ENCODE assay signal across 1 cellular context in the genomic region with DNA sequence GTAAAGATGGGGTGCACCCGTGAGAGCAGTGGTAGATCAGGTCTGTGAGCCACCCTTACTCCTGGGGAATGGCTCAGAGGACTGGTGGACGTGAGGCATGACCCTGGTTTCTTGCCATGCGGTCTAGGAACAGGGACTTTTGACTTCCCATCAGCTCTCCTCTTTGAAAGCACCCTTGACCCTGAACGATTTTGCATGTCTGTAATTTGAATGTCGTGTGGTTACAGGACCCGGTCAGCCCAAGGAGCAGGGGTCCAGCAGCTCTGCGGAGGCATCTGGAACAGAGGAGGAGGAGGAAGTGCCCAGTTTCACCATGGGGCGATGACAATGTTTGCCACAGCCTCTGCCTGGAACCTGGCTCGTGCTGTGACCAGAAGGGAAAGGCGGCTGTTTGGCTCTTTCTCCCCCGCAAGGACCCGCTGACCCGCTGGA.
TF ChIP-seq lines count a peak whose summit lies in the region.

No MANE protein-coding gene starts in this region.

TF ChIP-seq in GM12878, 131 proteins besides CTCF, POLR2A, EP300 and RAD21 (continued from another document and continues in another):
- TF ChIP-seq, protein P1, sequence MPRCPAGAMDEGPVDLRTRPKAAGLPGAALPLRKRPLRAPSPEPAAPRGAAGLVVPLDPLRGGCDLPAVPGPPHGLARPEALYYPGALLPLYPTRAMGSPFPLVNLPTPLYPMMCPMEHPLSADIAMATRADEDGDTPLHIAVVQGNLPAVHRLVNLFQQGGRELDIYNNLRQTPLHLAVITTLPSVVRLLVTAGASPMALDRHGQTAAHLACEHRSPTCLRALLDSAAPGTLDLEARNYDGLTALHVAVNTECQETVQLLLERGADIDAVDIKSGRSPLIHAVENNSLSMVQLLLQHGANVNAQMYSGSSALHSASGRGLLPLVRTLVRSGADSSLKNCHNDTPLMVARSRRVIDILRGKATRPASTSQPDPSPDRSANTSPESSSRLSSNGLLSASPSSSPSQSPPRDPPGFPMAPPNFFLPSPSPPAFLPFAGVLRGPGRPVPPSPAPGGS (IDR thresholded peaks at IDR 0.05; ENCODE audit: borderline replicate concordance, insufficient read depth, low read depth, low read length, poor library complexity, severe bottlenecking): no peak
- TF ChIP-seq RAD51 (IDR thresholded peaks at IDR 0.05) (no peak), TCF12 (IDR thresholded peaks at IDR 0.05; ENCODE audit: low read depth, low read length) (no peak), MYB (IDR thresholded peaks at IDR 0.05; ENCODE audit: borderline replicate concordance, low read depth, low read length) (no peak), SMAD1 (IDR thresholded peaks at IDR 0.05; ENCODE audit: low read depth, partially characterized antibody) (no peak), RBBP5 (conservative IDR thresholded peaks at IDR 0.05) (no peak), RFX5 (IDR thresholded peaks at IDR 0.05; ENCODE audit: low read depth, low read length) (no peak), ZSCAN29 (IDR thresholded peaks at IDR 0.05) (no peak), BRCA1 (IDR thresholded peaks at IDR 0.05; ENCODE audit: low read depth, low read length) (no peak), ZBED1 (IDR thresholded peaks at IDR 0.05; ENCODE audit: borderline replicate concordance) (no peak), STAT3 (IDR thresholded peaks at IDR 0.05; ENCODE audit: low read depth, low read length) (no peak), NR2F1 (conservative IDR thresholded peaks at IDR 0.05) (peak; percentile 98), YY1 (IDR thresholded peaks at IDR 0.05; ENCODE audit: low read depth, low read length) (0 out of 2 replicates have a peak, but pooled peaks have one; percentile 34), NR2C2 (IDR thresholded peaks at IDR 0.05; ENCODE audit: borderline replicate concordance, control insufficient read depth, insufficient read length, low read depth) (no peak), CHD1 (IDR thresholded peaks at IDR 0.05; ENCODE audit: low read depth, low read length) (no peak), TCF3 (IDR thresholded peaks at IDR 0.05; ENCODE audit: borderline replicate concordance, insufficient read depth, low read depth, low read length) (no peak), IKZF2 (IDR thresholded peaks at IDR 0.05) (peak; percentile 60 to 71; a peak in 3 of 4 replicates), CREB1 (IDR thresholded peaks at IDR 0.05; ENCODE audit: low read depth) (no peak), ZNF24 (IDR thresholded peaks at IDR 0.05) (no peak), GABPA (IDR thresholded peaks at IDR 0.05; ENCODE audit: low read depth) (no peak), CREM (IDR thresholded peaks at IDR 0.05; ENCODE audit: low read depth) (no peak; the same call in 1 of the 2 replicates), FOS (IDR thresholded peaks at IDR 0.05; ENCODE audit: borderline replicate concordance, extremely low read depth, insufficient read length) (no peak), HDAC6 (IDR thresholded peaks at IDR 0.05; ENCODE audit: unreplicated experiment) (no peak), FOXK2 (IDR thresholded peaks at IDR 0.05) (no peak), SRF (IDR thresholded peaks at IDR 0.05; ENCODE audit: low read depth in 2 of 2, low read length in 2 of 2) (no peak), MEF2B (IDR thresholded peaks at IDR 0.05; ENCODE audit: partially characterized antibody, poor library complexity, severe bottlenecking) (peak; percentile 80), PAX8 (IDR thresholded peaks at IDR 0.05) (no peak), TCF7 (IDR thresholded peaks at IDR 0.05; ENCODE audit: borderline replicate concordance) (no peak), KLF5 (IDR thresholded peaks at IDR 0.05; ENCODE audit: partially characterized antibody) (no peak), POU2F2 (IDR thresholded peaks at IDR 0.05; ENCODE audit: borderline replicate concordance, low read depth, low read length) (peak; percentile 88), JUNB (IDR thresholded peaks at IDR 0.05) (no peak), BACH1 (IDR thresholded peaks at IDR 0.05; ENCODE audit: borderline replicate concordance) (no peak), NBN (IDR thresholded peaks at IDR 0.05) (no peak), CBX5 (IDR thresholded peaks at IDR 0.05; ENCODE audit: low read depth) (no peak), RUNX3 (IDR thresholded peaks at IDR 0.05; ENCODE audit: low read length) (no peak), CBX3 (IDR thresholded peaks at IDR 0.05; ENCODE audit: borderline replicate concordance, low read depth) (no peak)
- TF ChIP-seq, protein P2, sequence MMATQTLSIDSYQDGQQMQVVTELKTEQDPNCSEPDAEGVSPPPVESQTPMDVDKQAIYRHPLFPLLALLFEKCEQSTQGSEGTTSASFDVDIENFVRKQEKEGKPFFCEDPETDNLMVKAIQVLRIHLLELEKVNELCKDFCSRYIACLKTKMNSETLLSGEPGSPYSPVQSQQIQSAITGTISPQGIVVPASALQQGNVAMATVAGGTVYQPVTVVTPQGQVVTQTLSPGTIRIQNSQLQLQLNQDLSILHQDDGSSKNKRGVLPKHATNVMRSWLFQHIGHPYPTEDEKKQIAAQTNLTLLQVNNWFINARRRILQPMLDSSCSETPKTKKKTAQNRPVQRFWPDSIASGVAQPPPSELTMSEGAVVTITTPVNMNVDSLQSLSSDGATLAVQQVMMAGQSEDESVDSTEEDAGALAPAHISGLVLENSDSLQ (IDR thresholded peaks at IDR 0.05): no peak; the same call in 1 of the 2 replicates
- TF ChIP-seq, protein P3, sequence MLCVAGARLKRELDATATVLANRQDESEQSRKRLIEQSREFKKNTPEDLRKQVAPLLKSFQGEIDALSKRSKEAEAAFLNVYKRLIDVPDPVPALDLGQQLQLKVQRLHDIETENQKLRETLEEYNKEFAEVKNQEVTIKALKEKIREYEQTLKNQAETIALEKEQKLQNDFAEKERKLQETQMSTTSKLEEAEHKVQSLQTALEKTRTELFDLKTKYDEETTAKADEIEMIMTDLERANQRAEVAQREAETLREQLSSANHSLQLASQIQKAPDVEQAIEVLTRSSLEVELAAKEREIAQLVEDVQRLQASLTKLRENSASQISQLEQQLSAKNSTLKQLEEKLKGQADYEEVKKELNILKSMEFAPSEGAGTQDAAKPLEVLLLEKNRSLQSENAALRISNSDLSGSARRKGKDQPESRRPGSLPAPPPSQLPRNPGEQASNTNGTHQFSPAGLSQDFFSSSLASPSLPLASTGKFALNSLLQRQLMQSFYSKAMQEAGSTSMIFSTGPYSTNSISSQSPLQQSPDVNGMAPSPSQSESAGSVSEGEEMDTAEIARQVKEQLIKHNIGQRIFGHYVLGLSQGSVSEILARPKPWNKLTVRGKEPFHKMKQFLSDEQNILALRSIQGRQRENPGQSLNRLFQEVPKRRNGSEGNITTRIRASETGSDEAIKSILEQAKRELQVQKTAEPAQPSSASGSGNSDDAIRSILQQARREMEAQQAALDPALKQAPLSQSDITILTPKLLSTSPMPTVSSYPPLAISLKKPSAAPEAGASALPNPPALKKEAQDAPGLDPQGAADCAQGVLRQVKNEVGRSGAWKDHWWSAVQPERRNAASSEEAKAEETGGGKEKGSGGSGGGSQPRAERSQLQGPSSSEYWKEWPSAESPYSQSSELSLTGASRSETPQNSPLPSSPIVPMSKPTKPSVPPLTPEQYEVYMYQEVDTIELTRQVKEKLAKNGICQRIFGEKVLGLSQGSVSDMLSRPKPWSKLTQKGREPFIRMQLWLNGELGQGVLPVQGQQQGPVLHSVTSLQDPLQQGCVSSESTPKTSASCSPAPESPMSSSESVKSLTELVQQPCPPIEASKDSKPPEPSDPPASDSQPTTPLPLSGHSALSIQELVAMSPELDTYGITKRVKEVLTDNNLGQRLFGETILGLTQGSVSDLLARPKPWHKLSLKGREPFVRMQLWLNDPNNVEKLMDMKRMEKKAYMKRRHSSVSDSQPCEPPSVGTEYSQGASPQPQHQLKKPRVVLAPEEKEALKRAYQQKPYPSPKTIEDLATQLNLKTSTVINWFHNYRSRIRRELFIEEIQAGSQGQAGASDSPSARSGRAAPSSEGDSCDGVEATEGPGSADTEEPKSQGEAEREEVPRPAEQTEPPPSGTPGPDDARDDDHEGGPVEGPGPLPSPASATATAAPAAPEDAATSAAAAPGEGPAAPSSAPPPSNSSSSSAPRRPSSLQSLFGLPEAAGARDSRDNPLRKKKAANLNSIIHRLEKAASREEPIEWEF (IDR thresholded peaks at IDR 0.05; ENCODE audit: insufficient replicate concordance, low read depth, low read length): peak; percentile 14
- TF ChIP-seq, protein P4, sequence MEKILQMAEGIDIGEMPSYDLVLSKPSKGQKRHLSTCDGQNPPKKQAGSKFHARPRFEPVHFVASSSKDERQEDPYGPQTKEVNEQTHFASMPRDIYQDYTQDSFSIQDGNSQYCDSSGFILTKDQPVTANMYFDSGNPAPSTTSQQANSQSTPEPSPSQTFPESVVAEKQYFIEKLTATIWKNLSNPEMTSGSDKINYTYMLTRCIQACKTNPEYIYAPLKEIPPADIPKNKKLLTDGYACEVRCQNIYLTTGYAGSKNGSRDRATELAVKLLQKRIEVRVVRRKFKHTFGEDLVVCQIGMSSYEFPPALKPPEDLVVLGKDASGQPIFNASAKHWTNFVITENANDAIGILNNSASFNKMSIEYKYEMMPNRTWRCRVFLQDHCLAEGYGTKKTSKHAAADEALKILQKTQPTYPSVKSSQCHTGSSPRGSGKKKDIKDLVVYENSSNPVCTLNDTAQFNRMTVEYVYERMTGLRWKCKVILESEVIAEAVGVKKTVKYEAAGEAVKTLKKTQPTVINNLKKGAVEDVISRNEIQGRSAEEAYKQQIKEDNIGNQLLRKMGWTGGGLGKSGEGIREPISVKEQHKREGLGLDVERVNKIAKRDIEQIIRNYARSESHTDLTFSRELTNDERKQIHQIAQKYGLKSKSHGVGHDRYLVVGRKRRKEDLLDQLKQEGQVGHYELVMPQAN (conservative IDR thresholded peaks at IDR 0.05): no peak; the same call in 1 of the 2 replicates
- TF ChIP-seq, protein P5, sequence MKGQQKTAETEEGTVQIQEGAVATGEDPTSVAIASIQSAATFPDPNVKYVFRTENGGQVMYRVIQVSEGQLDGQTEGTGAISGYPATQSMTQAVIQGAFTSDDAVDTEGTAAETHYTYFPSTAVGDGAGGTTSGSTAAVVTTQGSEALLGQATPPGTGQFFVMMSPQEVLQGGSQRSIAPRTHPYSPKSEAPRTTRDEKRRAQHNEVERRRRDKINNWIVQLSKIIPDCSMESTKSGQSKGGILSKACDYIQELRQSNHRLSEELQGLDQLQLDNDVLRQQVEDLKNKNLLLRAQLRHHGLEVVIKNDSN (IDR thresholded peaks at IDR 0.05; ENCODE audit: borderline replicate concordance, extremely low read length, insufficient read depth, low read depth, low read length): no peak
- TF ChIP-seq, protein P6, sequence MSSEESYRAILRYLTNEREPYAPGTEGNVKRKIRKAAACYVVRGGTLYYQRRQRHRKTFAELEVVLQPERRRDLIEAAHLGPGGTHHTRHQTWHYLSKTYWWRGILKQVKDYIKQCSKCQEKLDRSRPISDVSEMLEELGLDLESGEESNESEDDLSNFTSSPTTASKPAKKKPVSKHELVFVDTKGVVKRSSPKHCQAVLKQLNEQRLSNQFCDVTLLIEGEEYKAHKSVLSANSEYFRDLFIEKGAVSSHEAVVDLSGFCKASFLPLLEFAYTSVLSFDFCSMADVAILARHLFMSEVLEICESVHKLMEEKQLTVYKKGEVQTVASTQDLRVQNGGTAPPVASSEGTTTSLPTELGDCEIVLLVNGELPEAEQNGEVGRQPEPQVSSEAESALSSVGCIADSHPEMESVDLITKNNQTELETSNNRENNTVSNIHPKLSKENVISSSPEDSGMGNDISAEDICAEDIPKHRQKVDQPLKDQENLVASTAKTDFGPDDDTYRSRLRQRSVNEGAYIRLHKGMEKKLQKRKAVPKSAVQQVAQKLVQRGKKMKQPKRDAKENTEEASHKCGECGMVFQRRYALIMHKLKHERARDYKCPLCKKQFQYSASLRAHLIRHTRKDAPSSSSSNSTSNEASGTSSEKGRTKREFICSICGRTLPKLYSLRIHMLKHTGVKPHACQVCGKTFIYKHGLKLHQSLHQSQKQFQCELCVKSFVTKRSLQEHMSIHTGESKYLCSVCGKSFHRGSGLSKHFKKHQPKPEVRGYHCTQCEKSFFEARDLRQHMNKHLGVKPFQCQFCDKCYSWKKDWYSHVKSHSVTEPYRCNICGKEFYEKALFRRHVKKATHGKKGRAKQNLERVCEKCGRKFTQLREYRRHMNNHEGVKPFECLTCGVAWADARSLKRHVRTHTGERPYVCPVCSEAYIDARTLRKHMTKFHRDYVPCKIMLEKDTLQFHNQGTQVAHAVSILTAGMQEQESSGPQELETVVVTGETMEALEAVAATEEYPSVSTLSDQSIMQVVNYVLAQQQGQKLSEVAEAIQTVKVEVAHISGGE (CRISPR knock-in tag; IDR thresholded peaks at IDR 0.05): no peak
- TF ChIP-seq, protein P7, sequence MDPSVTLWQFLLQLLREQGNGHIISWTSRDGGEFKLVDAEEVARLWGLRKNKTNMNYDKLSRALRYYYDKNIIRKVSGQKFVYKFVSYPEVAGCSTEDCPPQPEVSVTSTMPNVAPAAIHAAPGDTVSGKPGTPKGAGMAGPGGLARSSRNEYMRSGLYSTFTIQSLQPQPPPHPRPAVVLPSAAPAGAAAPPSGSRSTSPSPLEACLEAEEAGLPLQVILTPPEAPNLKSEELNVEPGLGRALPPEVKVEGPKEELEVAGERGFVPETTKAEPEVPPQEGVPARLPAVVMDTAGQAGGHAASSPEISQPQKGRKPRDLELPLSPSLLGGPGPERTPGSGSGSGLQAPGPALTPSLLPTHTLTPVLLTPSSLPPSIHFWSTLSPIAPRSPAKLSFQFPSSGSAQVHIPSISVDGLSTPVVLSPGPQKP (IDR thresholded peaks at IDR 0.05; ENCODE audit: low read depth, low read length): no peak
- TF ChIP-seq, protein P8, sequence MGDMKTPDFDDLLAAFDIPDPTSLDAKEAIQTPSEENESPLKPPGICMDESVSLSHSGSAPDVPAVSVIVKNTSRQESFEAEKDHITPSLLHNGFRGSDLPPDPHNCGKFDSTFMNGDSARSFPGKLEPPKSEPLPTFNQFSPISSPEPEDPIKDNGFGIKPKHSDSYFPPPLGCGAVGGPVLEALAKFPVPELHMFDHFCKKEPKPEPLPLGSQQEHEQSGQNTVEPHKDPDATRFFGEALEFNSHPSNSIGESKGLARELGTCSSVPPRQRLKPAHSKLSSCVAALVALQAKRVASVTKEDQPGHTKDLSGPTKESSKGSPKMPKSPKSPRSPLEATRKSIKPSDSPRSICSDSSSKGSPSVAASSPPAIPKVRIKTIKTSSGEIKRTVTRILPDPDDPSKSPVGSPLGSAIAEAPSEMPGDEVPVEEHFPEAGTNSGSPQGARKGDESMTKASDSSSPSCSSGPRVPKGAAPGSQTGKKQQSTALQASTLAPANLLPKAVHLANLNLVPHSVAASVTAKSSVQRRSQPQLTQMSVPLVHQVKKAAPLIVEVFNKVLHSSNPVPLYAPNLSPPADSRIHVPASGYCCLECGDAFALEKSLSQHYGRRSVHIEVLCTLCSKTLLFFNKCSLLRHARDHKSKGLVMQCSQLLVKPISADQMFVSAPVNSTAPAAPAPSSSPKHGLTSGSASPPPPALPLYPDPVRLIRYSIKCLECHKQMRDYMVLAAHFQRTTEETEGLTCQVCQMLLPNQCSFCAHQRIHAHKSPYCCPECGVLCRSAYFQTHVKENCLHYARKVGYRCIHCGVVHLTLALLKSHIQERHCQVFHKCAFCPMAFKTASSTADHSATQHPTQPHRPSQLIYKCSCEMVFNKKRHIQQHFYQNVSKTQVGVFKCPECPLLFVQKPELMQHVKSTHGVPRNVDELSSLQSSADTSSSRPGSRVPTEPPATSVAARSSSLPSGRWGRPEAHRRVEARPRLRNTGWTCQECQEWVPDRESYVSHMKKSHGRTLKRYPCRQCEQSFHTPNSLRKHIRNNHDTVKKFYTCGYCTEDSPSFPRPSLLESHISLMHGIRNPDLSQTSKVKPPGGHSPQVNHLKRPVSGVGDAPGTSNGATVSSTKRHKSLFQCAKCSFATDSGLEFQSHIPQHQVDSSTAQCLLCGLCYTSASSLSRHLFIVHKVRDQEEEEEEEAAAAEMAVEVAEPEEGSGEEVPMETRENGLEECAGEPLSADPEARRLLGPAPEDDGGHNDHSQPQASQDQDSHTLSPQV (IDR thresholded peaks at IDR 0.05): no peak; the same call in 1 of the 2 replicates
